1 cellular context compared by ENCODE assay signal in the genomic region with DNA sequence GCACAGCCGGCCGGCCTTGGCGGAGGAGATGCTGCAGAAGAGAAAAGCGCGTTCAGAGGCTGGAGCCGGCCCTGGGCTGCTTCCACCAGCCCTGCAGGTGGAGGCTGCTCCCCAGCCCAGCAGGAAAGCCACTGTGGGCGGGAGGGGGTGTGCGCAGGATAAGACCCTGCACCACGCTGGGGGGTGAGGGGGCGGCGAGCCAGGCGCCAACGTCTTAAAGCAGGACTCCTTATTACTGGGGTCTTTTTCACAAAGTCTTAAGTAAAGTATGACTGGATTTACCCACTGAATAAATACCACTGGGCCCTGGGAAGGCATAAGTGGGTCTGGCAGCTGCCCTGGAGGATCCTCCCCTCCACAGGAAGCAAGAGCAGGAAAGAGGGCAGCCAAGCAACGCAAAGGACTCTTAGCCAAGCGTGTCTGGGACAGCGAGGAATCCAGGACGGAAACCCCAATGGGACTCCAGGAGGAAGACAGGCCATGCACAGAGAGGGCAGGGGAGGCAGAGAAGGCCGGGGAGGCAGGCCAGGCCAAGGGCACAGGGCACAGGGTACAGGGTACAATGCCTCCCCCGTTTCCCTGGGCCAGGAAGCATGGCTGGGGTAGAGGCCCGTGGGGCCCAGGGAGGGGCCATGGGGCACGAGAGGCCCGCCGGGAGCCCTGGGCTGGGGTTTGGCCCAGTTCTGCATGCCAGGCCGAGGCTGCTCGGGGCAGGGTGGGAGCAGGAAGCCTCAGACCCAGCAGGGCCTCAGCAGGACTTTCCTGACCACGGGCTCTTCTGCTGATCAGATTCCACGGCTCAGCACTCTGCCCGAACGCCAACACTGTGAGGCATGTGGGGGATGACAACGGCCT.
TF ChIP-seq lines count a peak whose summit lies in the region.

No MANE protein-coding gene starts in this region.

TF ChIP-seq in WTC11, 78 proteins besides CTCF, POLR2A, EP300 and RAD21 (continued from another document):
- TF ChIP-seq ETV6 (CRISPR knock-in tag; IDR thresholded peaks at IDR 0.05) = no peak
- TF ChIP-seq ZNF396 (CRISPR knock-in tag; IDR thresholded peaks at IDR 0.05; ENCODE audit: borderline replicate concordance) = no peak
- TF ChIP-seq RELA (CRISPR knock-in tag; IDR thresholded peaks at IDR 0.05; ENCODE audit: borderline replicate concordance) = no peak
